In genomic region chr10:3172081-3172445, GRCh38 we compare ENCODE assay signal across 8 cellular contexts. TPM values are rescaled to one million over a fixed set of nuclear protein-coding genes. Genes with fewer than 3 reads are reported as not detected.
A peak's percentile ranks its signal among the peaks of the same experiment; 100 is the strongest.
DNase-seq lines count a peak whose midpoint lies in the region; ATAC-seq and TF ChIP-seq lines count a peak whose summit lies in the region.

No MANE protein-coding gene starts in this region.

- peak overlapping the region; percentile 75 for H3K4me3 Mint-ChIP-seq in stimulated activated effector memory CD8-positive, alpha-beta T cell treated with anti-CD3 and anti-CD28 coated beads, Interleukin-12 subunit alpha, Interleukin-12 subunit beta, amount 100 ng/mL, for 72 hours

- no peak for ATAC-seq in lung (ENCODE audit: insufficient read depth, low FRiP score)
- peak; percentile 39 for ATAC-seq in stimulated activated effector memory CD8-positive, alpha-beta T cell treated with anti-CD3 and anti-CD28 coated beads, Interleukin-12 subunit alpha, Interleukin-12 subunit beta, amount 100 ng/mL, for 72 hours

- H3K9me3 ChIP-seq in colonic mucosa, result no peaks in the 10 kb centered on the region
- H3K9me3 ChIP-seq in lung (ENCODE audit: control insufficient read depth in 2 of 2, insufficient read depth in 1 of 2, low read length in 1 of 2), result no peaks in the 10 kb centered on the region

- H3K36me3 ChIP-seq in colonic mucosa, result no peaks in the 10 kb centered on the region
- peaks cover 0 to 18% of the 10 kb centered on the region in 2 donors for H3K36me3 ChIP-seq in lung (ENCODE audit: control insufficient read depth in 2 of 2, insufficient read depth in 2 of 2, low read length in 2 of 2)

- peak overlapping the region; percentile 84 to 91 for H3K9ac ChIP-seq in colonic mucosa (ENCODE audit: low read depth in 2 of 2, low read length in 2 of 2)

- peaks cover 62% of the 10 kb centered on the region for H3K36me3 Mint-ChIP-seq in stimulated activated effector memory CD8-positive, alpha-beta T cell treated with anti-CD3 and anti-CD28 coated beads, Interleukin-12 subunit alpha, Interleukin-12 subunit beta, amount 100 ng/mL, for 72 hours

- H3K27ac ChIP-seq in colonic mucosa, result peak overlapping the region; percentile 92
- H3K27ac ChIP-seq in lung (ENCODE audit: low read depth in 1 of 2, low read length in 1 of 2), result peak overlapping the region; percentile 87 to 96

- H3K4me1 Mint-ChIP-seq in stimulated activated effector memory CD8-positive, alpha-beta T cell treated with anti-CD3 and anti-CD28 coated beads, Interleukin-12 subunit alpha, Interleukin-12 subunit beta, amount 100 ng/mL, for 72 hours, result peaks cover 30% of the 10 kb centered on the region

- intact Hi-C loops in colonic mucosa (cut with DNase I), result no loop called here

- H3K4me3 ChIP-seq in colonic mucosa (peak overlapping the region; percentile 93), lung (peak overlapping the region; percentile 76)

- peak; percentile 33 for DNase-seq in activated CD4-positive, CD25-positive, alpha-beta regulatory T cell treated with anti-CD3 and anti-CD28 coated beads, Interleukin-2, amount 50 U/mL, for 16 hours (ENCODE audit: low read depth, low spot score)
- DNase-seq in activated CD4-positive, CD25-positive, alpha-beta regulatory T cell treated with anti-CD3 and anti-CD28 coated beads, Interleukin-2, amount 50 U/mL, for 72 hours, result no peak
- DNase-seq in RPMI8226, result peak; percentile 32
- peak; percentile 31 for DNase-seq in colonic mucosa
- no peak for DNase-seq in lung (ENCODE audit: low spot score)
- no peak for DNase-seq in stimulated activated effector memory CD8-positive, alpha-beta T cell treated with anti-CD3 and anti-CD28 coated beads, Interleukin-12 subunit alpha, Interleukin-12 subunit beta, amount 100 ng/mL, for 72 hours (ENCODE audit: low spot score in 2 of 2)
- DNase-seq in hippocampal formation (lab: John Stamatoyannopoulos, UW), result no peak
- no peak for DNase-seq in SKM-1 treated with dmso at 0.1 percent for 144 hours (lab: John Stamatoyannopoulos, UW; ENCODE audit: unreplicated experiment)

- H3K4me1 ChIP-seq in colonic mucosa, result peaks cover 7% of the 10 kb centered on the region
- H3K4me1 ChIP-seq in lung (ENCODE audit: control insufficient read depth in 2 of 2, insufficient read depth in 2 of 2, low read length in 2 of 2), result peaks cover 0 to 11% of the 10 kb centered on the region in 2 donors

- TF ChIP-seq CTCF in colonic mucosa (IDR thresholded peaks at IDR 0.05) (no peak), lung (IDR thresholded peaks at IDR 0.05; ENCODE audit: control extremely low read depth, extremely low read depth) (no peak)

- H3K9me3 Mint-ChIP-seq in stimulated activated effector memory CD8-positive, alpha-beta T cell treated with anti-CD3 and anti-CD28 coated beads, Interleukin-12 subunit alpha, Interleukin-12 subunit beta, amount 100 ng/mL, for 72 hours, result no peaks in the 10 kb centered on the region

- 0 to 1% methylated on average over 21 of the region's 21 CpGs for WGBS in lung, 2 donors

- peak overlapping the region; percentile 94 for H3K27ac Mint-ChIP-seq in stimulated activated effector memory CD8-positive, alpha-beta T cell treated with anti-CD3 and anti-CD28 coated beads, Interleukin-12 subunit alpha, Interleukin-12 subunit beta, amount 100 ng/mL, for 72 hours

- H3K27me3 ChIP-seq in colonic mucosa, result no peaks in the 10 kb centered on the region
- no peaks in the 10 kb centered on the region for H3K27me3 ChIP-seq in lung (ENCODE audit: control insufficient read depth, insufficient read depth)

RNA-seq across cellular contexts. Expression of gene PITRM1, which starts 0.5 kb away (rescaled TPM):
- 10 to 100 TPM; 43.7 to 52.3 TPM for total RNA-seq in colonic mucosa
- 10 to 100 TPM; 74.7 to 88.5 TPM for total RNA-seq in lung
- 10 to 100 TPM; 46.5 to 46.6 TPM for polyA plus RNA-seq in lung

Comparison
In these comparisons a context has a peak if more than half of its experiments do, and no peak if none do; other contexts are left out.
1. DNase-seq: peak in activated CD4-positive, CD25-positive, alpha-beta regulatory T cell treated with anti-CD3 and anti-CD28 coated beads, Interleukin-2, amount 50 U/mL, for 16 hours (single experiment), RPMI8226 (single experiment) and colonic mucosa (single experiment); none in activated CD4-positive, CD25-positive, alpha-beta regulatory T cell treated with anti-CD3 and anti-CD28 coated beads, Interleukin-2, amount 50 U/mL, for 72 hours (single experiment), lung (single experiment), stimulated activated effector memory CD8-positive, alpha-beta T cell treated with anti-CD3 and anti-CD28 coated beads, Interleukin-12 subunit alpha, Interleukin-12 subunit beta, amount 100 ng/mL, for 72 hours (0 of 2), hippocampal formation (0 of 2) and SKM-1 treated with dmso at 0.1 percent for 144 hours (single experiment).